In genomic region chrY:10993955-10994354, GRCh38 we compare ENCODE assay signal across 28 cellular contexts.
"Had no signal": no experiment of that assay in that cellular context is flagged by ENCODE, and none has a peak within 500 bp of the region (broad histone marks: within the 10 kb centered on the region; RNA-seq: fewer than 3 reads in every experiment).

No MANE protein-coding gene starts in this region.

- H2AFZ ChIP-seq: neural progenitor cell, parathyroid adenoma had no signal

- H3K9me3 ChIP-seq: ovary, psoas muscle, right lobe of liver, thoracic aorta, thyroid gland, upper lobe of left lung, uterus had no signal

- H3K4me1 Mint-ChIP-seq: natural killer cell; nephron; neural progenitor cell; stimulated activated effector memory CD8-positive, alpha-beta T cell treated with anti-CD3 and anti-CD28 coated beads, Interleukin-12 subunit alpha, Interleukin-12 subunit beta, amount 100 ng/mL, for 72 hours; stimulated activated naive B cell treated with anti-CD40 and anti-IgM and Interleukin-4, amounts not matched to agents 10 μg/mL and 1 μg/mL and 100 μg/mL, for 72 hours had no signal

- H3K4me1 ChIP-seq: neural progenitor cell, parathyroid adenoma, psoas muscle, right lobe of liver, sigmoid colon, stomach, thyroid gland, tibial nerve, upper lobe of left lung, uterus had no signal

- H3K36me3 ChIP-seq: neural progenitor cell, ovary, right lobe of liver, sigmoid colon, stomach, thoracic aorta, thyroid gland, tibial nerve, upper lobe of left lung, uterus had no signal

- DNase-seq: naive thymus-derived CD4-positive, alpha-beta T cell; natural killer cell; occipital lobe; ovary; posterior cingulate gyrus; psoas muscle; right cardiac atrium; right lobe of liver; sigmoid colon; small intestine; stimulated activated CD4-positive, alpha-beta T cell treated with anti-CD3 and anti-CD28 coated beads, Interleukin-15, amount 100 ng/mL, for 24 hours; stimulated activated CD4-positive, alpha-beta T cell treated with anti-CD3 and anti-CD28 coated beads, Interleukin-2, amount 100 ng/mL, for 24 hours; stimulated activated CD4-positive, alpha-beta T cell treated with anti-CD3 and anti-CD28 coated beads, Interleukin-2, amount 100 ng/mL, for 48 hours; stimulated activated CD4-positive, alpha-beta T cell treated with anti-CD3 and anti-CD28 coated beads, Interleukin-4, amount 100 ng/mL, for 24 hours; stimulated activated naive B cell treated with anti-CD40 and anti-IgM and Interleukin-4, amounts not matched to agents 10 μg/mL and 1 μg/mL and 100 μg/mL, for 72 hours; stimulated activated naive CD4-positive, alpha-beta T cell treated with Interleukin-2 at 50 U/mL for 16 hours; stomach; thyroid gland; trophoblast cell; upper lobe of left lung; uterus had no signal

- H3K27ac ChIP-seq: neural progenitor cell, ovary, parathyroid adenoma, psoas muscle, right lobe of liver, sigmoid colon, stomach, thoracic aorta, thyroid gland, tibial nerve, upper lobe of left lung, uterus had no signal

- H3K4me2 ChIP-seq: neural progenitor cell had no signal

- H3K4me3 ChIP-seq: neural progenitor cell, ovary, psoas muscle, right lobe of liver, sigmoid colon, stomach, thoracic aorta, thyroid gland, tibial nerve, upper lobe of left lung, uterus had no signal

- H3K27me3 Mint-ChIP-seq: naive thymus-derived CD4-positive, alpha-beta T cell; progenitor cell of endocrine pancreas; stimulated activated naive B cell treated with anti-CD40 and anti-IgM and Interleukin-4, amounts not matched to agents 10 μg/mL and 1 μg/mL and 100 μg/mL, for 72 hours had no signal

- H3K27me3 ChIP-seq: neural progenitor cell, ovary, right lobe of liver, sigmoid colon, stomach, thyroid gland, tibial nerve, upper lobe of left lung, uterus had no signal

- H3K4me3 Mint-ChIP-seq: natural killer cell; nephron; neural progenitor cell; stimulated activated effector memory CD8-positive, alpha-beta T cell treated with anti-CD3 and anti-CD28 coated beads, Interleukin-12 subunit alpha, Interleukin-12 subunit beta, amount 100 ng/mL, for 72 hours; stimulated activated naive B cell treated with anti-CD40 and anti-IgM and Interleukin-4, amounts not matched to agents 10 μg/mL and 1 μg/mL and 100 μg/mL, for 72 hours had no signal

- H3K9ac ChIP-seq: neural progenitor cell, parathyroid adenoma had no signal

- H3K36me3 Mint-ChIP-seq: natural killer cell; neural progenitor cell; stimulated activated effector memory CD8-positive, alpha-beta T cell treated with anti-CD3 and anti-CD28 coated beads, Interleukin-12 subunit alpha, Interleukin-12 subunit beta, amount 100 ng/mL, for 72 hours had no signal

- ATAC-seq: naive thymus-derived CD4-positive, alpha-beta T cell; natural killer cell; psoas muscle; right cardiac atrium; stimulated activated effector memory CD8-positive, alpha-beta T cell treated with anti-CD3 and anti-CD28 coated beads, Interleukin-12 subunit alpha, Interleukin-12 subunit beta, amount 100 ng/mL, for 72 hours; stimulated activated naive B cell treated with anti-CD40 and anti-IgM and Interleukin-4, amounts not matched to agents 10 μg/mL and 1 μg/mL and 100 μg/mL, for 72 hours had no signal

- H3K27ac Mint-ChIP-seq: naive thymus-derived CD4-positive, alpha-beta T cell; natural killer cell; nephron; neural progenitor cell; progenitor cell of endocrine pancreas; stimulated activated effector memory CD8-positive, alpha-beta T cell treated with anti-CD3 and anti-CD28 coated beads, Interleukin-12 subunit alpha, Interleukin-12 subunit beta, amount 100 ng/mL, for 72 hours; stimulated activated naive B cell treated with anti-CD40 and anti-IgM and Interleukin-4, amounts not matched to agents 10 μg/mL and 1 μg/mL and 100 μg/mL, for 72 hours had no signal
